In genomic region chr9:87504938-87505337, GRCh38 we compare ENCODE assay signal across 21 cellular contexts.
"Had no signal": no experiment of that assay in that cellular context is flagged by ENCODE, and none has a peak within 500 bp of the region (broad histone marks: within the 10 kb centered on the region; RNA-seq: fewer than 3 reads in every experiment).

No MANE protein-coding gene starts in this region.

- H3K27me3 ChIP-seq: transverse colon, uterus had no signal

- H3K27ac ChIP-seq: parathyroid adenoma, transverse colon, uterus had no signal

- H3K9me3 ChIP-seq: transverse colon, uterus had no signal

- H3K36me3 ChIP-seq: transverse colon, uterus had no signal

- H3K4me1 ChIP-seq: uterus had no signal

- H2AFZ ChIP-seq: parathyroid adenoma had no signal

- H3K4me3 ChIP-seq: transverse colon, uterus had no signal

- FAIRE-seq: islet of Langerhans, small intestine had no signal

- ATAC-seq: activated CD4-positive, CD25-positive, alpha-beta regulatory T cell treated with anti-CD3 and anti-CD28 coated beads, Interleukin-2, amount 50 U/mL, for 24 hours; activated CD8-positive, alpha-beta memory T cell treated with anti-CD3 and anti-CD28 coated beads, Interleukin-2, amount 10 ng/mL, durations not matched to agents 7 days and 5 days; activated CD8-positive, alpha-beta T cell treated with anti-CD3 and anti-CD28 coated beads for 36 hours; activated naive CD4-positive, alpha-beta T cell treated with anti-CD3 and anti-CD28 coated beads, Interleukin-2, amount 50 U/mL, for 72 hours; right cardiac atrium; stimulated activated naive B cell treated with anti-CD40 and anti-IgM and Interleukin-4, amounts not matched to agents 10 μg/mL and 1 μg/mL and 100 μg/mL, for 72 hours had no signal

- H3K9ac ChIP-seq: parathyroid adenoma had no signal

- H3K79me2 ChIP-seq: parathyroid adenoma had no signal

- DNase-seq: activated CD4-positive, alpha-beta T cell treated with anti-CD3 and anti-CD28 coated beads, Interleukin-2, amount 10 ng/mL, durations not matched to agents 24 days and 14 days; activated CD8-positive, alpha-beta memory T cell treated with anti-CD3 and anti-CD28 coated beads, Interleukin-2, amount 10 ng/mL, durations not matched to agents 7 days and 5 days; activated CD8-positive, alpha-beta T cell treated with anti-CD3 and anti-CD28 coated beads for 36 hours; activated gamma-delta T cell; aorta; effector CD8-positive, alpha-beta T cell; foreskin melanocyte; hippocampal formation; nephron progenitor cell; right cardiac atrium; small intestine; stimulated activated CD4-positive, alpha-beta T cell treated with anti-CD3 and anti-CD28 coated beads, Interleukin-2, amount 100 ng/mL, for 24 hours; stimulated activated CD8-positive, alpha-beta memory T cell treated with anti-CD3 and anti-CD28 coated beads, Interleukin-4, amount 100 ng/mL, for 48 hours; stimulated activated naive B cell treated with anti-CD40 and anti-IgM and Interleukin-4, amounts not matched to agents 10 μg/mL and 1 μg/mL and 100 μg/mL, for 72 hours; T-helper 2 cell; transverse colon; uterus had no signal
